Comparison of ENCODE assay signal across 13 cellular contexts in the genomic region with DNA sequence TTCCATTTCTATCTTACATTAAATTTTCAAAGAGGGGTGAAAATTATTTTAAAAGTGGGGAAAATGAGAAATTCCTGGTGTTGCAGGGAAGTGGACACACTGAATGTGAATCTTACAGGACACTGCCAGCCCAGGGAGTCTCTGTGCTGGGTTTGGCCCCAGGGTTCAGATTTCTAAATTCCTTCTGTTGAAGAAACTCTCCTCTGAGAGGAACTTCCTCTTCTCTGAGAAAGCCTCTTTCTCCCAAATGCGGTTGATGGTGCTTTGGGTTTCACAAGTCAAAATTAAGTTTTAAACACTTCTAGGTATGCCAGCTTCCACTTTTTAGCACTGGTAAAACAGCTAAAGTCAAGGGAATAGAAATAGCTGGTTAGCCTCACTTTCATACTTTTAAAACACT.
A peak's percentile ranks its signal among the peaks of the same experiment; 100 is the strongest.
DNase-seq lines count a peak whose midpoint lies in the region; ATAC-seq and TF ChIP-seq lines count a peak whose summit lies in the region.
"Had no signal": no experiment of that assay in that cellular context is flagged by ENCODE, and none has a peak within 500 bp of the region (broad histone marks: within the 10 kb centered on the region; RNA-seq: fewer than 3 reads in every experiment).

No MANE protein-coding gene starts in this region.

- H3K4me1 ChIP-seq in naive thymus-derived CD4-positive, alpha-beta T cell (ENCODE audit: control insufficient read depth in 2 of 2, insufficient read depth in 2 of 2, low read length in 2 of 2), result peaks cover 0 to 6% of the 10 kb centered on the region in 2 donors
- H3K4me1 ChIP-seq: gastrocnemius medialis had no signal

- no peaks in the 10 kb centered on the region for H3K9me3 Mint-ChIP-seq in activated CD8-positive, alpha-beta T cell treated with anti-CD3 and anti-CD28 coated beads, Interleukin-2, amount 10 ng/mL, durations not matched to agents 7 days and 5 days (ENCODE audit: insufficient read depth)
- H3K9me3 Mint-ChIP-seq in activated CD8-positive, alpha-beta T cell treated with anti-CD3 and anti-CD28 coated beads for 36 hours, result no peaks in the 10 kb centered on the region
- no peaks in the 10 kb centered on the region for H3K9me3 Mint-ChIP-seq in HFFc6
- H3K9me3 Mint-ChIP-seq in naive thymus-derived CD4-positive, alpha-beta T cell, result no peaks in the 10 kb centered on the region

- intact Hi-C loops in activated CD8-positive, alpha-beta T cell treated with anti-CD3 and anti-CD28 coated beads for 36 hours (cut with micrococcal nuclease), result no loop called here
- intact Hi-C loops in naive thymus-derived CD4-positive, alpha-beta T cell (cut with micrococcal nuclease), result no loop called here

- H3K27ac ChIP-seq in naive thymus-derived CD4-positive, alpha-beta T cell (ENCODE audit: low read depth, low read length), result no peak overlapping the region
- H3K27ac ChIP-seq: gastrocnemius medialis had no signal

- CTCF ChIA-PET in activated CD8-positive, alpha-beta T cell treated with anti-CD3 and anti-CD28 coated beads, Interleukin-2, amount 10 ng/mL, durations not matched to agents 7 days and 5 days (lab: Charles Lee), result no interaction called here
- CTCF ChIA-PET in activated CD8-positive, alpha-beta T cell treated with anti-CD3 and anti-CD28 coated beads for 36 hours (lab: Charles Lee), result no interaction called here
- CTCF ChIA-PET in naive thymus-derived CD4-positive, alpha-beta T cell (lab: Charles Lee), result no interaction called here

- H3K4me1 Mint-ChIP-seq in activated CD8-positive, alpha-beta T cell treated with anti-CD3 and anti-CD28 coated beads, Interleukin-2, amount 10 ng/mL, durations not matched to agents 7 days and 5 days (ENCODE audit: low read depth), result peaks cover 10% of the 10 kb centered on the region
- peaks cover 6% of the 10 kb centered on the region for H3K4me1 Mint-ChIP-seq in activated CD8-positive, alpha-beta T cell treated with anti-CD3 and anti-CD28 coated beads for 36 hours (ENCODE audit: low read depth)
- H3K4me1 Mint-ChIP-seq in HFFc6 (ENCODE audit: low read depth), result no peaks in the 10 kb centered on the region
- H3K4me1 Mint-ChIP-seq in naive thymus-derived CD4-positive, alpha-beta T cell, result peaks cover 0 to 14% (median 4%) of the 10 kb centered on the region in 7 donors

- no peak for DNase-seq in activated CD8-positive, alpha-beta T cell treated with anti-CD3 and anti-CD28 coated beads, Interleukin-2, amount 10 ng/mL, durations not matched to agents 7 days and 5 days
- no peak for DNase-seq in activated CD8-positive, alpha-beta T cell treated with anti-CD3 and anti-CD28 coated beads for 36 hours
- DNase-seq in HFFc6, result no peak
- DNase-seq in SK-MEL-5 (ENCODE audit: low read depth, low spot score), result peak; percentile 18
- no peak for DNase-seq in naive thymus-derived CD4-positive, alpha-beta T cell
- DNase-seq in inferior parietal cortex (ENCODE audit: extremely low spot score), result no peak
- DNase-seq in NCI-H446 (lab: John Stamatoyannopoulos, UW), result no peak
- DNase-seq: activated CD4-positive, CD25-positive, alpha-beta regulatory T cell; gastrocnemius medialis; NCI-H1436; NCI-H526; SHP77 treated with DMSO at 0.1 percent for 48 hours had no signal

- H3K36me3 Mint-ChIP-seq in activated CD8-positive, alpha-beta T cell treated with anti-CD3 and anti-CD28 coated beads, Interleukin-2, amount 10 ng/mL, durations not matched to agents 7 days and 5 days (ENCODE audit: low read depth), result no peaks in the 10 kb centered on the region
- no peaks in the 10 kb centered on the region for H3K36me3 Mint-ChIP-seq in activated CD8-positive, alpha-beta T cell treated with anti-CD3 and anti-CD28 coated beads for 36 hours (ENCODE audit: low read depth)
- H3K36me3 Mint-ChIP-seq in HFFc6 (ENCODE audit: low read depth), result no peaks in the 10 kb centered on the region
- no peaks in the 10 kb centered on the region for H3K36me3 Mint-ChIP-seq in naive thymus-derived CD4-positive, alpha-beta T cell

- POLR2A ChIA-PET in activated CD8-positive, alpha-beta T cell treated with anti-CD3 and anti-CD28 coated beads, Interleukin-2, amount 10 ng/mL, durations not matched to agents 7 days and 5 days (lab: Charles Lee), result no interaction called here
- POLR2A ChIA-PET in activated CD8-positive, alpha-beta T cell treated with anti-CD3 and anti-CD28 coated beads for 36 hours (lab: Charles Lee), result no interaction called here
- POLR2A ChIA-PET in naive thymus-derived CD4-positive, alpha-beta T cell (lab: Charles Lee), result no interaction called here

- no peaks in the 10 kb centered on the region for H3K36me3 ChIP-seq in naive thymus-derived CD4-positive, alpha-beta T cell (ENCODE audit: control insufficient read depth in 2 of 3, insufficient read depth in 3 of 3, low read length in 3 of 3)
- H3K36me3 ChIP-seq: gastrocnemius medialis had no signal

- no peaks in the 10 kb centered on the region for H3K27me3 ChIP-seq in naive thymus-derived CD4-positive, alpha-beta T cell (ENCODE audit: control insufficient read depth in 2 of 2, insufficient read depth in 2 of 2, low read length in 2 of 2)
- H3K27me3 ChIP-seq: gastrocnemius medialis had no signal

- no peaks in the 10 kb centered on the region for H3K9me3 ChIP-seq in naive thymus-derived CD4-positive, alpha-beta T cell (ENCODE audit: control insufficient read depth in 2 of 3, low read length in 3 of 3)
- H3K9me3 ChIP-seq: gastrocnemius medialis had no signal

- ATAC-seq in activated CD8-positive, alpha-beta T cell treated with anti-CD3 and anti-CD28 coated beads, Interleukin-2, amount 10 ng/mL, durations not matched to agents 7 days and 5 days, result no peak
- no peak for ATAC-seq in activated CD8-positive, alpha-beta T cell treated with anti-CD3 and anti-CD28 coated beads for 36 hours
- no peak for ATAC-seq in naive thymus-derived CD4-positive, alpha-beta T cell
- ATAC-seq in GM21526 (IDR thresholded peaks at IDR 0.05; ENCODE audit: low FRiP score, unreplicated experiment), result no peak
- ATAC-seq: gastrocnemius medialis had no signal

- in situ Hi-C loops in SK-MEL-5 (cut with HindIII; ENCODE audit: low pct_unique_long_range_greater_than_20kb, low sequenced_read_pairs), result no loop called here

- H3K27me3 Mint-ChIP-seq in activated CD8-positive, alpha-beta T cell treated with anti-CD3 and anti-CD28 coated beads, Interleukin-2, amount 10 ng/mL, durations not matched to agents 7 days and 5 days (ENCODE audit: low read depth), result no peaks in the 10 kb centered on the region
- no peaks in the 10 kb centered on the region for H3K27me3 Mint-ChIP-seq in activated CD8-positive, alpha-beta T cell treated with anti-CD3 and anti-CD28 coated beads for 36 hours
- no peaks in the 10 kb centered on the region for H3K27me3 Mint-ChIP-seq in HFFc6 (ENCODE audit: insufficient read depth)
- H3K27me3 Mint-ChIP-seq in naive thymus-derived CD4-positive, alpha-beta T cell, result peaks cover 0 to 2% (median 0%) of the 10 kb centered on the region in 5 donors

- H3K4me3 Mint-ChIP-seq in activated CD8-positive, alpha-beta T cell treated with anti-CD3 and anti-CD28 coated beads, Interleukin-2, amount 10 ng/mL, durations not matched to agents 7 days and 5 days, result peak overlapping the region; percentile 35
- H3K4me3 Mint-ChIP-seq in activated CD8-positive, alpha-beta T cell treated with anti-CD3 and anti-CD28 coated beads for 36 hours, result no peak overlapping the region
- peak overlapping the region; percentile 44 for H3K4me3 Mint-ChIP-seq in HFFc6
- peak overlapping the region; percentile 43 to 74 (median 68) for H3K4me3 Mint-ChIP-seq in naive thymus-derived CD4-positive, alpha-beta T cell

- no peak for TF ChIP-seq CTCF in activated CD8-positive, alpha-beta T cell treated with anti-CD3 and anti-CD28 coated beads for 36 hours (IDR thresholded peaks at IDR 0.05)
- no peak for TF ChIP-seq CTCF in HFFc6 (IDR thresholded peaks at IDR 0.05)

- no peak overlapping the region for H3K27ac Mint-ChIP-seq in activated CD8-positive, alpha-beta T cell treated with anti-CD3 and anti-CD28 coated beads, Interleukin-2, amount 10 ng/mL, durations not matched to agents 7 days and 5 days
- H3K27ac Mint-ChIP-seq in activated CD8-positive, alpha-beta T cell treated with anti-CD3 and anti-CD28 coated beads for 36 hours, result no peak overlapping the region
- H3K27ac Mint-ChIP-seq in HFFc6, result no peak overlapping the region
- peak overlapping the region; percentile 65 to 88 (median 77) for H3K27ac Mint-ChIP-seq in naive thymus-derived CD4-positive, alpha-beta T cell

- peak overlapping the region; percentile 28 for H3K4me3 ChIP-seq in naive thymus-derived CD4-positive, alpha-beta T cell (ENCODE audit: low read length)
- H3K4me3 ChIP-seq: gastrocnemius medialis had no signal

Comparison
In these comparisons a context has a peak if more than half of its experiments do, and no peak if none do; other contexts are left out.
1. H3K27ac Mint-ChIP-seq: peak in naive thymus-derived CD4-positive, alpha-beta T cell (9 of 9); none in activated CD8-positive, alpha-beta T cell treated with anti-CD3 and anti-CD28 coated beads, Interleukin-2, amount 10 ng/mL, durations not matched to agents 7 days and 5 days (single experiment), activated CD8-positive, alpha-beta T cell treated with anti-CD3 and anti-CD28 coated beads for 36 hours (single experiment) and HFFc6 (single experiment).